37 cellular contexts compared by ENCODE assay signal in the genomic region with DNA sequence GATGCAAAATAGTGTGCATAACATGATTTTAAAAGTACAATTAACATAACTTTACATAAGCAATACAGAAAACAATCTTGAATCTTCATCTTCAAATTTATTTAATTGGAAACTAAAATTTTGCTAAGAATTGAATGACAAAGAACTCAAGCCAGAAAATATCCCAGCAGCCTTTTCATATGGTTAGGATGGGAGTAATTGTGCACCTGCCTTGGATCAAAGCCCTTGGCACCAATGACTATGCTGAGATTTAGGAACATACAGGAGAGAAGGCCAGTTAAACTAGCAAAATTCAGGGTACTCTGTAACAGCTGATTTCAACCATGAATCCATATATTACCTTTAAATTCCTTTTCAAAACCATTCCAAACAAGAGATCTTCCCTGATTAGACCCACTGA. TPM values are rescaled to one million over a fixed set of nuclear protein-coding genes. Genes with fewer than 3 reads are reported as not detected.
"Had no signal": no experiment of that assay in that cellular context is flagged by ENCODE, and none has a peak within 500 bp of the region (broad histone marks: within the 10 kb centered on the region; RNA-seq: fewer than 3 reads in every experiment).

No MANE protein-coding gene starts in this region.

- DNase-seq: activated B cell treated with CpG ODN at 0.5 μM for 24 hours; activated CD4-positive, alpha-beta memory T cell treated with anti-CD3 and anti-CD28 coated beads for 36 hours; activated CD4-positive, alpha-beta T cell treated with anti-CD3 and anti-CD28 coated beads for 4 hours; activated CD4-positive, alpha-beta T cell treated with anti-CD3 and anti-CD28 coated beads, Interleukin-2, amount 10 ng/mL, durations not matched to agents 24 days and 14 days; activated CD4-positive, alpha-beta T cell treated with anti-CD3 and anti-CD28 coated beads, Interleukin-2, amount 50 U/mL, for 1 hour; activated CD4-positive, alpha-beta T cell treated with anti-CD3 and anti-CD28 coated beads, Interleukin-2, amount 50 U/mL, for 4 hours; activated CD4-positive, CD25-positive, alpha-beta regulatory T cell treated with anti-CD3 and anti-CD28 coated beads, Interleukin-2, amount 50 U/mL, for 72 hours; activated CD8-positive, alpha-beta memory T cell treated with anti-CD3 and anti-CD28 coated beads, Interleukin-2, amount 50 U/mL, for 4 hours; activated CD8-positive, alpha-beta T cell treated with anti-CD3 and anti-CD28 coated beads for 36 hours; activated effector memory CD4-positive, alpha-beta T cell treated with anti-CD3 and anti-CD28 coated beads, Interleukin-2, amount 50 U/mL, for 16 hours; activated gamma-delta T cell treated with Interleukin-2 at 50 U/mL for 16 hours; activated naive CD4-positive, alpha-beta T cell; activated naive CD4-positive, alpha-beta T cell treated with anti-CD3 and anti-CD28 coated beads for 36 hours; activated naive CD4-positive, alpha-beta T cell treated with anti-CD3 and anti-CD28 coated beads, Interleukin-2, amount 50 U/mL, for 16 hours; activated naive CD8-positive, alpha-beta T cell treated with anti-CD3 and anti-CD28 coated beads for 36 hours; activated T-cell treated with anti-CD3 and anti-CD28 coated beads for 4 hours; activated T-cell treated with anti-CD3 and anti-CD28 coated beads, Interleukin-2, amount 50 U/mL, for 1 hour; activated T-cell treated with anti-CD3 and anti-CD28 coated beads, Interleukin-2, amount 50 U/mL, for 4 hours; activated T-cell treated with anti-CD3 and anti-CD28 coated beads, Interleukin-2, amount 50 U/mL, for 72 hours; adrenal gland; amniotic stem cell; aorta; body of pancreas; brain microvascular endothelial cell; central memory CD4-positive, alpha-beta T cell; cerebellar nuclear complex; T-helper 2 cell; T-helper 9 cell had no signal

- FAIRE-seq: astrocyte, colon, TTC549 had no signal

RNA-seq across cellular contexts. Expression of a gene that starts 5.8 kb away (rescaled TPM):
- total RNA-seq: activated B cell treated with CpG ODN at 0.5 μM for 24 hours; activated CD4-positive, alpha-beta memory T cell treated with anti-CD3 and anti-CD28 coated beads for 36 hours; activated CD4-positive, alpha-beta T cell treated with anti-CD3 and anti-CD28 coated beads, Interleukin-2, amount 10 ng/mL, durations not matched to agents 24 days and 14 days; activated CD8-positive, alpha-beta memory T cell treated with anti-CD3 and anti-CD28 coated beads for 36 hours; activated CD8-positive, alpha-beta T cell treated with anti-CD3 and anti-CD28 coated beads for 36 hours; activated naive CD4-positive, alpha-beta T cell treated with anti-CD3 and anti-CD28 coated beads for 36 hours; activated naive CD4-positive, alpha-beta T cell treated with anti-CD3 and anti-CD28 coated beads, Interleukin-2, amount 50 U/mL, for 72 hours; activated naive CD8-positive, alpha-beta T cell treated with anti-CD3 and anti-CD28 coated beads for 36 hours; activated T-cell treated with anti-CD3 and anti-CD28 coated beads, Interleukin-2, amount 50 U/mL, for 4 hours; activated T-cell treated with anti-CD3 and anti-CD28 coated beads, Interleukin-2, amount 50 U/mL, for 72 hours; activated T-helper 1 cell treated with anti-CD3 and anti-CD28 coated beads, Interleukin-12 subunit alpha, Interleukin-12 subunit beta, Interleukin-2, Interleukin-4 antibody, amounts not matched to agents 30 ng/mL and 10 ng/mL and 1 ng/mL, durations not matched to agents 14 hours and 24 hours and 36 hours; activated T-helper 17 cell treated with anti-CD3 and anti-CD28 coated beads, Interleukin-2, amount 50 U/mL, for 72 hours; adrenal gland; aorta; astrocyte; body of pancreas had no signal

RNA-seq across cellular contexts. Expression of a gene that starts 47.2 kb away (rescaled TPM):
- total RNA-seq: activated B cell treated with CpG ODN at 0.5 μM for 24 hours; activated CD4-positive, alpha-beta memory T cell treated with anti-CD3 and anti-CD28 coated beads for 36 hours; activated CD4-positive, alpha-beta T cell treated with anti-CD3 and anti-CD28 coated beads, Interleukin-2, amount 10 ng/mL, durations not matched to agents 24 days and 14 days; activated CD8-positive, alpha-beta memory T cell treated with anti-CD3 and anti-CD28 coated beads for 36 hours; activated CD8-positive, alpha-beta T cell treated with anti-CD3 and anti-CD28 coated beads for 36 hours; activated naive CD4-positive, alpha-beta T cell treated with anti-CD3 and anti-CD28 coated beads for 36 hours; activated naive CD4-positive, alpha-beta T cell treated with anti-CD3 and anti-CD28 coated beads, Interleukin-2, amount 50 U/mL, for 72 hours; activated naive CD8-positive, alpha-beta T cell treated with anti-CD3 and anti-CD28 coated beads for 36 hours; activated T-cell treated with anti-CD3 and anti-CD28 coated beads, Interleukin-2, amount 50 U/mL, for 4 hours; activated T-cell treated with anti-CD3 and anti-CD28 coated beads, Interleukin-2, amount 50 U/mL, for 72 hours; activated T-helper 1 cell treated with anti-CD3 and anti-CD28 coated beads, Interleukin-12 subunit alpha, Interleukin-12 subunit beta, Interleukin-2, Interleukin-4 antibody, amounts not matched to agents 30 ng/mL and 10 ng/mL and 1 ng/mL, durations not matched to agents 14 hours and 24 hours and 36 hours; activated T-helper 17 cell treated with anti-CD3 and anti-CD28 coated beads, Interleukin-2, amount 50 U/mL, for 72 hours; aorta; body of pancreas; breast epithelium; cardiac septum had no signal

RNA-seq across cellular contexts. Expression of a gene that starts 59.3 kb away (rescaled TPM):
- total RNA-seq: activated B cell treated with CpG ODN at 0.5 μM for 24 hours; activated CD4-positive, alpha-beta memory T cell treated with anti-CD3 and anti-CD28 coated beads for 36 hours; activated CD4-positive, alpha-beta T cell treated with anti-CD3 and anti-CD28 coated beads, Interleukin-2, amount 10 ng/mL, durations not matched to agents 24 days and 14 days; activated CD8-positive, alpha-beta memory T cell treated with anti-CD3 and anti-CD28 coated beads for 36 hours; activated CD8-positive, alpha-beta T cell treated with anti-CD3 and anti-CD28 coated beads for 36 hours; activated naive CD4-positive, alpha-beta T cell treated with anti-CD3 and anti-CD28 coated beads for 36 hours; activated naive CD4-positive, alpha-beta T cell treated with anti-CD3 and anti-CD28 coated beads, Interleukin-2, amount 50 U/mL, for 72 hours; activated naive CD8-positive, alpha-beta T cell treated with anti-CD3 and anti-CD28 coated beads for 36 hours; activated T-cell treated with anti-CD3 and anti-CD28 coated beads, Interleukin-2, amount 50 U/mL, for 72 hours; activated T-helper 1 cell treated with anti-CD3 and anti-CD28 coated beads, Interleukin-12 subunit alpha, Interleukin-12 subunit beta, Interleukin-2, Interleukin-4 antibody, amounts not matched to agents 30 ng/mL and 10 ng/mL and 1 ng/mL, durations not matched to agents 14 hours and 24 hours and 36 hours; activated T-helper 17 cell treated with anti-CD3 and anti-CD28 coated beads, Interleukin-2, amount 50 U/mL, for 72 hours had no signal
